Comparison of ENCODE assay signal across 24 cellular contexts in genomic region chr3:87495946-87496345, GRCh38.
A peak's percentile ranks its signal among the peaks of the same experiment; 100 is the strongest.
DNase-seq lines count a peak whose midpoint lies in the region; ATAC-seq, FAIRE-seq and TF ChIP-seq lines count a peak whose summit lies in the region.
"Had no signal": no experiment of that assay in that cellular context is flagged by ENCODE, and none has a peak within 500 bp of the region (broad histone marks: within the 10 kb centered on the region; RNA-seq: fewer than 3 reads in every experiment).

No MANE protein-coding gene starts in this region.

- TF ChIP-seq EP300 in HepG2 (IDR thresholded peaks at IDR 0.05; ENCODE audit: low read depth in 2 of 2, low read length in 2 of 2) (no peak), HepG2 (CRISPR knock-in tag; IDR thresholded peaks at IDR 0.05; ENCODE audit: borderline replicate concordance) (no peak)

- H3K36me3 ChIP-seq in HepG2 (replicated peaks in 1 of 2; ENCODE audit: control insufficient read depth in 1 of 2, insufficient read depth in 2 of 2, low read length in 2 of 2) (no peaks in the 10 kb centered on the region), right lobe of liver (no peaks in the 10 kb centered on the region)
- H3K36me3 ChIP-seq: BE2C, BLaER1 had no signal

- no peak for TF ChIP-seq CTCF in HepG2 (CRISPR knock-in tag; IDR thresholded peaks at IDR 0.05)
- TF ChIP-seq CTCF in right lobe of liver (IDR thresholded peaks at IDR 0.05): no peak

- H4K20me1 ChIP-seq in HepG2 (ENCODE audit: insufficient read depth, low read length): no peaks in the 10 kb centered on the region
- H4K20me1 ChIP-seq: BLaER1 had no signal

- no peak for FAIRE-seq in HepG2 (lab: Jason Lieb, UNC)
- FAIRE-seq: GM12878, GM12892, GM18507 had no signal

- DNase-seq in HepG2 (ENCODE audit: low spot score): no peak
- no peak for DNase-seq in right lobe of liver
- no peak for DNase-seq in HEK293T (ENCODE audit: extremely low spot score)
- DNase-seq in stimulated activated naive CD4-positive, alpha-beta T cell treated with Interleukin-2 at 50 U/mL for 16 hours (lab: John Stamatoyannopoulos, UW): no peak
- DNase-seq in posterior vena cava (ENCODE audit: low spot score): no peak
- DNase-seq: ACHN; BE2C; C1 segment of cervical spinal cord; CD4-positive, alpha-beta memory T cell; CD4-positive, CD25-positive, alpha-beta regulatory T cell; CD8-positive, alpha-beta memory T cell; COR-L47; DMS 273 treated with DMSO at 0.1 percent for 48 hours; DMS153; DMS53; DMS79; DND-41; EL; GDM1 had no signal

- in situ Hi-C loops in HepG2 (cut with HindIII; ENCODE audit: extremely low pct_ligation_motif_present, low pct_unique_long_range_greater_than_20kb): no loop called here

- WGBS in HepG2 (ENCODE audit: low lambda C conversion rate): 3% methylated on average over 1 of the region's 1 CpG
- 18% methylated on average over 1 of the region's 1 CpG for WGBS in right lobe of liver (ENCODE audit: insufficient coverage, low coverage, low lambda C conversion rate, missing lambda C conversion rate)

- no peak overlapping the region for H3K4me2 ChIP-seq in HepG2 (ENCODE audit: low read depth, low read length)
- H3K4me2 ChIP-seq: BLaER1 had no signal

- POLR2A ChIA-PET in HepG2 (lab: Yijun Ruan, JAX): no interaction called here
- POLR2A ChIA-PET in HEK293T (lab: Yijun Ruan, JAX): no interaction called here

- intact Hi-C loops in HepG2 (cut with micrococcal nuclease; ENCODE audit: unreplicated experiment) (no loop called here), right lobe of liver (cut with DNase I) (no loop called here), posterior vena cava (cut with DNase I) (no loop called here)

- CTCF ChIA-PET in HepG2 (lab: Yijun Ruan, JAX; ENCODE audit: low intra/inter-chr PET ratio, low total read pairs) (no interaction called here), HEK293T (lab: Yijun Ruan, JAX) (no interaction called here)

- no TSS peak for BruUV-seq in HepG2 (replicated peaks; lab: Mats Ljungman, UMichigan)

- no peaks in the 10 kb centered on the region for H3K9me3 ChIP-seq in HepG2 (ENCODE audit: low read length)
- no peaks in the 10 kb centered on the region for H3K9me3 ChIP-seq in right lobe of liver
- H3K9me3 ChIP-seq: BE2C, BLaER1 had no signal

- H3K27ac ChIP-seq in HepG2 (ENCODE audit: extremely low read length, insufficient read depth, low read length) (no peak overlapping the region), right lobe of liver (no peak overlapping the region)
- H3K27ac ChIP-seq: 22Rv1, BLaER1 had no signal

- no peaks in the 10 kb centered on the region for H3K4me1 ChIP-seq in HepG2 (ENCODE audit: insufficient read depth, low read length)
- no peaks in the 10 kb centered on the region for H3K4me1 ChIP-seq in right lobe of liver
- H3K4me1 ChIP-seq: BE2C, BLaER1 had no signal

- no peaks in the 10 kb centered on the region for H3K27me3 ChIP-seq in HepG2 (ENCODE audit: control insufficient read depth in 1 of 2, insufficient read depth in 2 of 2, low read length in 2 of 2)
- no peaks in the 10 kb centered on the region for H3K27me3 ChIP-seq in right lobe of liver
- H3K27me3 ChIP-seq: BE2C, BLaER1 had no signal

- H3K4me3 ChIP-seq in HepG2 (replicated peaks in 1 of 3; ENCODE audit: insufficient read depth in 1 of 3, low read depth in 2 of 3, low read length in 3 of 3) (no peak overlapping the region), right lobe of liver (no peak overlapping the region)
- H3K4me3 ChIP-seq: BLaER1, GM12878 had no signal

- TF ChIP-seq POLR2A in HepG2 (IDR thresholded peaks at IDR 0.05; ENCODE audit: insufficient read depth in 1 of 2, low read depth in 2 of 2, low read length in 2 of 2) (no peak), right lobe of liver (IDR thresholded peaks at IDR 0.05) (no peak)

- no peaks in the 10 kb centered on the region for H3K79me2 ChIP-seq in HepG2 (ENCODE audit: insufficient read depth, low read length)

- no peak overlapping the region for H2AFZ ChIP-seq in HepG2 (ENCODE audit: low read length)

- ATAC-seq in HepG2: no peak
- no peak for ATAC-seq in right lobe of liver
- ATAC-seq: GM12878 had no signal

- no peak for TF ChIP-seq RAD21 in HepG2 (CRISPR knock-in tag; IDR thresholded peaks at IDR 0.05)

- H3K9ac ChIP-seq in HepG2 (ENCODE audit: insufficient read depth, low read depth, low read length): no peak overlapping the region
- H3K9ac ChIP-seq: BLaER1 had no signal

TF ChIP-seq in HepG2, 621 proteins besides CTCF, POLR2A, EP300 and RAD21:
- TF ChIP-seq ATF7 (IDR thresholded peaks at IDR 0.05) (peak; percentile 92), ATF7 (CRISPR knock-in tag; IDR thresholded peaks at IDR 0.05) (no peak), IKZF4 (CRISPR knock-in tag; IDR thresholded peaks at IDR 0.05; ENCODE audit: borderline replicate concordance, low read depth, not compliant biosample characterization) (no peak), CREB1 (IDR thresholded peaks at IDR 0.05) (peak; percentile 54; the same call in 1 of the 2 replicates), CREB1 (CRISPR knock-in tag; IDR thresholded peaks at IDR 0.05) (no peak)

TF ChIP-seq in HEK293T, 16 proteins besides CTCF, POLR2A, EP300 and RAD21:
- TF ChIP-seq L3MBTL2 (conservative IDR thresholded peaks at IDR 0.05) (no peak), CTBP1 (IDR thresholded peaks at IDR 0.05; ENCODE audit: borderline replicate concordance) (0 out of 2 replicates have a peak, but pooled peaks have one; percentile 9)
